ENCODE assay signal across 8 cellular contexts in genomic region chr11:29159552-29160465, GRCh38.
DNase-seq lines count a peak whose midpoint lies in the region; ATAC-seq and TF ChIP-seq lines count a peak whose summit lies in the region.

No MANE protein-coding gene starts in this region.

- DNase-seq in activated CD8-positive, alpha-beta T cell treated with anti-CD3 and anti-CD28 coated beads for 36 hours: peak; percentile 2
- no peak for DNase-seq in activated CD8-positive, alpha-beta T cell treated with anti-CD3 and anti-CD28 coated beads, Interleukin-2, amount 10 ng/mL, durations not matched to agents 7 days and 5 days
- DNase-seq in GOT3 (lab: John Stamatoyannopoulos, UW): peak; percentile 4
- peak; percentile 65 to 86 for DNase-seq in Kasumi-1 (lab: John Stamatoyannopoulos, UW)
- peak; percentile 48 for DNase-seq in SK-N-DZ (ENCODE audit: low spot score)
- peak; percentile 50 to 76 for DNase-seq in foreskin fibroblast
- no peak for DNase-seq in T-helper 9 cell

- H3K27ac Mint-ChIP-seq in activated CD8-positive, alpha-beta T cell treated with anti-CD3 and anti-CD28 coated beads for 36 hours: no peak overlapping the region
- no peak overlapping the region for H3K27ac Mint-ChIP-seq in activated CD8-positive, alpha-beta T cell treated with anti-CD3 and anti-CD28 coated beads, Interleukin-2, amount 10 ng/mL, durations not matched to agents 7 days and 5 days

- CTCF ChIA-PET in activated CD8-positive, alpha-beta T cell treated with anti-CD3 and anti-CD28 coated beads for 36 hours (lab: Charles Lee): no interaction called here
- CTCF ChIA-PET in activated CD8-positive, alpha-beta T cell treated with anti-CD3 and anti-CD28 coated beads, Interleukin-2, amount 10 ng/mL, durations not matched to agents 7 days and 5 days (lab: Charles Lee): no interaction called here

- TF ChIP-seq CTCF in activated CD8-positive, alpha-beta T cell treated with anti-CD3 and anti-CD28 coated beads for 36 hours (IDR thresholded peaks at IDR 0.05): peak; percentile 22
- TF ChIP-seq CTCF in foreskin fibroblast (IDR thresholded peaks at IDR 0.05; ENCODE audit: low read depth, low read length): peak; percentile 66

- H3K4me3 ChIP-seq in foreskin fibroblast (ENCODE audit: low read depth in 1 of 2, low read length in 2 of 2) (no peak overlapping the region), skeletal muscle satellite cell (ENCODE audit: low read length) (no peak overlapping the region)

- no peak overlapping the region for H3K4me2 ChIP-seq in skeletal muscle satellite cell (ENCODE audit: low read length)

- H3K9me3 ChIP-seq in skeletal muscle satellite cell (replicated peaks; ENCODE audit: low read length): no peaks in the 10 kb centered on the region

- H3K9ac ChIP-seq in skeletal muscle satellite cell (ENCODE audit: low read depth, low read length): peak overlapping the region; percentile 28

- ATAC-seq in activated CD8-positive, alpha-beta T cell treated with anti-CD3 and anti-CD28 coated beads for 36 hours: no peak
- ATAC-seq in activated CD8-positive, alpha-beta T cell treated with anti-CD3 and anti-CD28 coated beads, Interleukin-2, amount 10 ng/mL, durations not matched to agents 7 days and 5 days: no peak

- H3K9me3 Mint-ChIP-seq in activated CD8-positive, alpha-beta T cell treated with anti-CD3 and anti-CD28 coated beads for 36 hours: peaks cover 5% of the 10 kb centered on the region
- peaks cover 6% of the 10 kb centered on the region for H3K9me3 Mint-ChIP-seq in activated CD8-positive, alpha-beta T cell treated with anti-CD3 and anti-CD28 coated beads, Interleukin-2, amount 10 ng/mL, durations not matched to agents 7 days and 5 days (ENCODE audit: insufficient read depth)

- POLR2A ChIA-PET in activated CD8-positive, alpha-beta T cell treated with anti-CD3 and anti-CD28 coated beads for 36 hours (lab: Charles Lee): no interaction called here
- POLR2A ChIA-PET in activated CD8-positive, alpha-beta T cell treated with anti-CD3 and anti-CD28 coated beads, Interleukin-2, amount 10 ng/mL, durations not matched to agents 7 days and 5 days (lab: Charles Lee): interaction anchor here (0.6 kb wide), 1 partner anchor 1087 kb away, joined by 3 read pairs; no protein-coding TSS in a partner anchor

- H3K36me3 ChIP-seq in skeletal muscle satellite cell (ENCODE audit: insufficient read depth, low read length): no peaks in the 10 kb centered on the region

- intact Hi-C loops in activated CD8-positive, alpha-beta T cell treated with anti-CD3 and anti-CD28 coated beads for 36 hours (cut with micrococcal nuclease): no loop called here

- no peaks in the 10 kb centered on the region for H3K27me3 ChIP-seq in skeletal muscle satellite cell (ENCODE audit: control insufficient read depth, insufficient read depth, low read length)

- H3K27me3 Mint-ChIP-seq in activated CD8-positive, alpha-beta T cell treated with anti-CD3 and anti-CD28 coated beads for 36 hours: no peaks in the 10 kb centered on the region
- H3K27me3 Mint-ChIP-seq in activated CD8-positive, alpha-beta T cell treated with anti-CD3 and anti-CD28 coated beads, Interleukin-2, amount 10 ng/mL, durations not matched to agents 7 days and 5 days (ENCODE audit: low read depth): no peaks in the 10 kb centered on the region

- peaks cover 11% of the 10 kb centered on the region for H3K4me1 ChIP-seq in skeletal muscle satellite cell (ENCODE audit: control insufficient read depth, insufficient read depth, low read length)

- no peaks in the 10 kb centered on the region for H3K36me3 Mint-ChIP-seq in activated CD8-positive, alpha-beta T cell treated with anti-CD3 and anti-CD28 coated beads for 36 hours (ENCODE audit: low read depth)
- no peaks in the 10 kb centered on the region for H3K36me3 Mint-ChIP-seq in activated CD8-positive, alpha-beta T cell treated with anti-CD3 and anti-CD28 coated beads, Interleukin-2, amount 10 ng/mL, durations not matched to agents 7 days and 5 days (ENCODE audit: low read depth)

- H3K4me3 Mint-ChIP-seq in activated CD8-positive, alpha-beta T cell treated with anti-CD3 and anti-CD28 coated beads for 36 hours: no peak overlapping the region
- no peak overlapping the region for H3K4me3 Mint-ChIP-seq in activated CD8-positive, alpha-beta T cell treated with anti-CD3 and anti-CD28 coated beads, Interleukin-2, amount 10 ng/mL, durations not matched to agents 7 days and 5 days

- H3K4me1 Mint-ChIP-seq in activated CD8-positive, alpha-beta T cell treated with anti-CD3 and anti-CD28 coated beads for 36 hours (ENCODE audit: low read depth): no peaks in the 10 kb centered on the region
- no peaks in the 10 kb centered on the region for H3K4me1 Mint-ChIP-seq in activated CD8-positive, alpha-beta T cell treated with anti-CD3 and anti-CD28 coated beads, Interleukin-2, amount 10 ng/mL, durations not matched to agents 7 days and 5 days (ENCODE audit: low read depth)

Comparison
In these comparisons a context has a peak if more than half of its experiments do, and no peak if none do; other contexts are left out.
1. DNase-seq: peak in activated CD8-positive, alpha-beta T cell treated with anti-CD3 and anti-CD28 coated beads for 36 hours (single experiment), GOT3 (single experiment), Kasumi-1 (2 of 2), SK-N-DZ (single experiment) and foreskin fibroblast (2 of 2); none in activated CD8-positive, alpha-beta T cell treated with anti-CD3 and anti-CD28 coated beads, Interleukin-2, amount 10 ng/mL, durations not matched to agents 7 days and 5 days (single experiment) and T-helper 9 cell (single experiment).